15 cellular contexts compared by ENCODE assay signal in the genomic region with DNA sequence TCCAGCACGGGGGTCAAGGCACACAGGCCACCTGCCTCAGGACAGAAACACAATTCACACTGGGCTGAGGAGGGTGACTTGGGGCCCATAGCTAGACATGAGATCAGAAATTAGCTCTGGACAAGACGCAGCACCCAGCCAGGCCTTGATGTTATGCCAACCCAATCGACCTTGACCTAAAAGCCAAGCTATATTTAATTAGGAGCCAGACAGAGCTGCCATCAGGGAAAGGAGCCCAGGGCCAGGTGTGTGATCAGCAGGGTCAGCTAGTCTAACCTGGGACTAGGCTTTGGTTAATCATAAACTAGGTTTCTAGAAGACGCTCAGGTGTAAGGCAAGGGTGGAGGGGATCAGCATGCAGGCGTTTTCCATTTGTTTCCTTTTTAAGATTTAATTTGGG. TPM values are rescaled to one million over a fixed set of nuclear protein-coding genes. Genes with fewer than 3 reads are reported as not detected.
DNase-seq lines count a peak whose midpoint lies in the region; ATAC-seq, FAIRE-seq and TF ChIP-seq lines count a peak whose summit lies in the region.
"Had no signal": no experiment of that assay in that cellular context is flagged by ENCODE, and none has a peak within 500 bp of the region (broad histone marks: within the 10 kb centered on the region; RNA-seq: fewer than 3 reads in every experiment).

No MANE protein-coding gene starts in this region.

- H3K9ac ChIP-seq in SK-N-SH = no peak overlapping the region
- H3K9ac ChIP-seq: BLaER1 treated with 17β-estradiol and CSF1 and Interleukin-3, amounts not matched to agents 10 nM and 100 nM had no signal

- H3K79me2 ChIP-seq in SK-N-SH (ENCODE audit: insufficient read depth) = no peaks in the 10 kb centered on the region

- no peaks in the 10 kb centered on the region for H4K20me1 ChIP-seq in SK-N-SH (ENCODE audit: insufficient read depth)
- H4K20me1 ChIP-seq: BLaER1 treated with 17β-estradiol and CSF1 and Interleukin-3, amounts not matched to agents 10 nM and 100 nM had no signal

- H3K4me1 ChIP-seq in SK-N-SH (ENCODE audit: control insufficient read depth in 1 of 2, insufficient read depth in 2 of 2, low read depth in 1 of 2, low read length in 1 of 2) = no peaks in the 10 kb centered on the region; a peak in 1 of 4 replicates
- no peaks in the 10 kb centered on the region for H3K4me1 ChIP-seq in right cardiac atrium (ENCODE audit: control insufficient read depth, insufficient read depth, low read length)
- H3K4me1 ChIP-seq in pancreas = peaks cover 0 to 13% (median 12%) of the 10 kb centered on the region in 3 donors
- H3K4me1 ChIP-seq: BLaER1 treated with 17β-estradiol and CSF1 and Interleukin-3, amounts not matched to agents 10 nM and 100 nM; HAP-1 had no signal

- no peak for TF ChIP-seq RAD21 in SK-N-SH (IDR thresholded peaks at IDR 0.05; ENCODE audit: low read length)

- H3K27me3 ChIP-seq in SK-N-SH (ENCODE audit: insufficient read depth) = no peaks in the 10 kb centered on the region
- no peaks in the 10 kb centered on the region for H3K27me3 ChIP-seq in right cardiac atrium (ENCODE audit: control insufficient read depth, insufficient read depth)
- no peaks in the 10 kb centered on the region for H3K27me3 ChIP-seq in pancreas
- H3K27me3 ChIP-seq: BLaER1 treated with 17β-estradiol and CSF1 and Interleukin-3, amounts not matched to agents 10 nM and 100 nM had no signal

- no peak for TF ChIP-seq CTCF in SK-N-SH (IDR thresholded peaks at IDR 0.05)
- TF ChIP-seq CTCF in pancreas (IDR thresholded peaks at IDR 0.05) = no peak

- no peak for TF ChIP-seq EP300 in SK-N-SH (IDR thresholded peaks at IDR 0.05; ENCODE audit: borderline replicate concordance in 1 of 2, low read depth in 1 of 2, low read length in 1 of 2)

- no peak overlapping the region for H3K4me2 ChIP-seq in SK-N-SH
- H3K4me2 ChIP-seq: BLaER1 treated with 17β-estradiol and CSF1 and Interleukin-3, amounts not matched to agents 10 nM and 100 nM had no signal

- WGBS in SK-N-SH (ENCODE audit: low lambda C conversion rate) = 32% methylated on average over 4 of the region's 5 CpGs
- whole genome bisulfite sequencing in right cardiac atrium = 73% methylated on average over 5 of the region's 5 CpGs
- 13 to 15% methylated on average over 5 of the region's 5 CpGs for WGBS in pancreas, 2 donors

- CTCF ChIA-PET in SK-N-SH (lab: Yijun Ruan, JAX) = interaction anchor here (1.2 to 1.6 kb wide), 3 partner anchors 19 to 83 kb away, joined by 3 to 4 read pairs (median 4); no protein-coding TSS in a partner anchor

- DNase-seq in SK-N-SH (no peak), right cardiac atrium (peak in 1 of 3 donors; percentile 42), pancreas (peak; percentile 60 to 90 (median 87)), T1000 (lab: John Stamatoyannopoulos, UW) (no peak), NCI-H1092 (lab: John Stamatoyannopoulos, UW) (no peak), SIG-M5 (lab: John Stamatoyannopoulos, UW) (no peak)
- DNase-seq: 8988T, DMS153, NCI-H1417, NCI-H2029 treated with DMSO at 0.1 percent for 48 hours, NCI-H524 had no signal

- intact Hi-C loops in right cardiac atrium (cut with DNase I) (loop anchor here in 1 of 4 donors (10.0 kb wide), 1 partner anchor 277 kb away; no protein-coding TSS in a partner anchor), pancreas (cut with DNase I) (no loop called here)

- no peak for FAIRE-seq in pancreas (lab: Jason Lieb, UNC)

- POLR2A ChIA-PET in SK-N-SH (lab: Yijun Ruan, JAX) = no interaction called here

- H3K9me2 ChIP-seq in SK-N-SH = no peaks in the 10 kb centered on the region

- 0 out of 2 replicates have a peak overlapping the region, but pooled peaks have one; percentile 16 for H2AFZ ChIP-seq in SK-N-SH (ENCODE audit: low read depth)

- H3K36me3 ChIP-seq in SK-N-SH (replicated peaks in 1 of 2; ENCODE audit: control insufficient read depth in 1 of 2, insufficient read depth in 2 of 2, low read length in 1 of 2) (no peaks in the 10 kb centered on the region), pancreas (no peaks in the 10 kb centered on the region)
- H3K36me3 ChIP-seq: BLaER1 treated with 17β-estradiol and CSF1 and Interleukin-3, amounts not matched to agents 10 nM and 100 nM; HAP-1 had no signal

- H3K27ac ChIP-seq in SK-N-SH (ENCODE audit: low read depth in 2 of 2, low read length in 1 of 2) = no peak overlapping the region
- H3K27ac ChIP-seq in right cardiac atrium (ENCODE audit: low read length) = no peak overlapping the region
- H3K27ac ChIP-seq in pancreas = peak overlapping the region in 3 of 4 donors; percentile 28 to 55 (median 47)
- H3K27ac ChIP-seq: BLaER1 treated with 17β-estradiol and CSF1 and Interleukin-3, amounts not matched to agents 10 nM and 100 nM had no signal

- H3K9me3 ChIP-seq in SK-N-SH (no peaks in the 10 kb centered on the region), right cardiac atrium (ENCODE audit: control insufficient read depth, low read length) (no peaks in the 10 kb centered on the region), pancreas (no peaks in the 10 kb centered on the region)
- H3K9me3 ChIP-seq: BLaER1 treated with 17β-estradiol and CSF1 and Interleukin-3, amounts not matched to agents 10 nM and 100 nM; HAP-1 had no signal

- no peaks in the 10 kb centered on the region for H3F3A ChIP-seq in SK-N-SH (replicated peaks; ENCODE audit: insufficient read depth)

- no peak overlapping the region for H3K4me3 ChIP-seq in SK-N-SH (ENCODE audit: low read depth in 2 of 2, low read length in 1 of 2)
- no peak overlapping the region for H3K4me3 ChIP-seq in right cardiac atrium (ENCODE audit: low read length)
- H3K4me3 ChIP-seq in pancreas = peak overlapping the region in 2 of 4 donors; percentile 16 to 22
- H3K4me3 ChIP-seq: BLaER1 treated with 17β-estradiol and CSF1 and Interleukin-3, amounts not matched to agents 10 nM and 100 nM; HAP-1 had no signal

- ATAC-seq in SK-N-SH treated with all-trans-retinoic acid at 6 μM for 48 hours = no peak
- peak; percentile 26 to 36 for ATAC-seq in right cardiac atrium
- ATAC-seq in pancreas = peak; percentile 96 to 98 (median 96)
- no peak for ATAC-seq in HG03571 (IDR thresholded peaks at IDR 0.05; ENCODE audit: unreplicated experiment)

TF ChIP-seq in SK-N-SH, 30 proteins besides CTCF, POLR2A, EP300 and RAD21 (continues in another document):
- TF ChIP-seq GABPA (IDR thresholded peaks at IDR 0.05; ENCODE audit: low read depth) = no peak
- no peak for TF ChIP-seq TCF12 (IDR thresholded peaks at IDR 0.05)
- no peak for TF ChIP-seq SMC3 (IDR thresholded peaks at IDR 0.05; ENCODE audit: low read depth, low read length)
- no peak for TF ChIP-seq MXI1 (IDR thresholded peaks at IDR 0.05; ENCODE audit: low read depth, low read length)
- TF ChIP-seq RFX5 (IDR thresholded peaks at IDR 0.05; ENCODE audit: low read length) = no peak
- no peak for TF ChIP-seq MAX (IDR thresholded peaks at IDR 0.05; ENCODE audit: low read depth)
- TF ChIP-seq CHD2 (IDR thresholded peaks at IDR 0.05; ENCODE audit: low read length, partially characterized antibody) = no peak
- no peak for TF ChIP-seq GATA2 (CRISPR knock-in tag; IDR thresholded peaks at IDR 0.05)
- TF ChIP-seq, protein P1, sequence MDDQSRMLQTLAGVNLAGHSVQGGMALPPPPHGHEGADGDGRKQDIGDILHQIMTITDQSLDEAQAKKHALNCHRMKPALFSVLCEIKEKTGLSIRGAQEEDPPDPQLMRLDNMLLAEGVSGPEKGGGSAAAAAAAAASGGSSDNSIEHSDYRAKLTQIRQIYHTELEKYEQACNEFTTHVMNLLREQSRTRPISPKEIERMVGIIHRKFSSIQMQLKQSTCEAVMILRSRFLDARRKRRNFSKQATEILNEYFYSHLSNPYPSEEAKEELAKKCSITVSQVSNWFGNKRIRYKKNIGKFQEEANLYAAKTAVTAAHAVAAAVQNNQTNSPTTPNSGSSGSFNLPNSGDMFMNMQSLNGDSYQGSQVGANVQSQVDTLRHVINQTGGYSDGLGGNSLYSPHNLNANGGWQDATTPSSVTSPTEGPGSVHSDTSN (IDR thresholded peaks at IDR 0.05) = no peak
- TF ChIP-seq FOXM1 (IDR thresholded peaks at IDR 0.05; ENCODE audit: low read depth) = no peak

TF ChIP-seq in SK-N-SH treated with all-trans-retinoic acid at 6 μM for 48 hours, 23 proteins besides CTCF, POLR2A, EP300 and RAD21 (continues in another document):
- TF ChIP-seq ZFP30 (CRISPR knock-in tag; IDR thresholded peaks at IDR 0.05) (no peak), ZC3H10 (CRISPR knock-in tag; IDR thresholded peaks at IDR 0.05) (no peak), PATZ1 (CRISPR knock-in tag; IDR thresholded peaks at IDR 0.05; ENCODE audit: borderline replicate concordance) (no peak), TCF4 (CRISPR knock-in tag; IDR thresholded peaks at IDR 0.05; ENCODE audit: borderline replicate concordance) (no peak), BACH2 (CRISPR knock-in tag; IDR thresholded peaks at IDR 0.05; ENCODE audit: borderline replicate concordance) (no peak), ZNF8 (CRISPR knock-in tag; IDR thresholded peaks at IDR 0.05) (no peak), ESRRG (CRISPR knock-in tag; IDR thresholded peaks at IDR 0.05) (no peak), GLIS3 (CRISPR knock-in tag; IDR thresholded peaks at IDR 0.05) (no peak)

RNA-seq across cellular contexts. Expression of gene SLC25A36, which starts 23.9 kb away (rescaled TPM):
- polyA plus RNA-seq in SK-N-SH (2012; rRNA removed) (23.3 and 37.3 TPM in 2 replicates), right cardiac atrium (34.3 TPM), pancreas (10 to 100 TPM; 17.3 to 50.8 TPM)
- polyA plus RNA-seq in SK-N-SH (2012; cell fraction: cytosol; rRNA removed) = 24.7 and 27.3 TPM in 2 replicates
- polyA plus RNA-seq in SK-N-SH (2012; cell fraction: nucleus; rRNA removed) = 78.6 and 117 TPM in 2 replicates
- total RNA-seq in right cardiac atrium (10 to 100 TPM; 60.0 to 75.0 (median 70.4) TPM), pancreas (10 to 100 TPM; 35.4 to 93.6 (median 45.0) TPM)

Comparison
In these comparisons a context has a peak if more than half of its experiments do, and no peak if none do; other contexts are left out.
1. DNase-seq: peak in pancreas (6 of 6); none in SK-N-SH (single experiment), T1000 (single experiment), NCI-H1092 (single experiment) and SIG-M5 (single experiment).
2. H3K27ac ChIP-seq: peak in pancreas (3 of 4); none in SK-N-SH (0 of 2) and right cardiac atrium (single experiment).
3. ATAC-seq: peak in right cardiac atrium (2 of 2) and pancreas (4 of 4); none in SK-N-SH treated with all-trans-retinoic acid at 6 μM for 48 hours (single experiment) and HG03571 (single experiment).